Comparison of ENCODE assay signal across 20 cellular contexts in genomic region chr15:83694538-83694937, GRCh38. TPM values are rescaled to one million over a fixed set of nuclear protein-coding genes. Genes with fewer than 3 reads are reported as not detected.
A peak's percentile ranks its signal among the peaks of the same experiment; 100 is the strongest.
DNase-seq lines count a peak whose midpoint lies in the region; ATAC-seq and TF ChIP-seq lines count a peak whose summit lies in the region.
"Had no signal": no experiment of that assay in that cellular context is flagged by ENCODE, and none has a peak within 500 bp of the region (broad histone marks: within the 10 kb centered on the region; RNA-seq: fewer than 3 reads in every experiment).

No MANE protein-coding gene starts in this region.

- TF ChIP-seq POLR2A in stomach (IDR thresholded peaks at IDR 0.05) = no peak

- no peaks in the 10 kb centered on the region for H3K27me3 ChIP-seq in H9 (ENCODE audit: insufficient read depth, low read length)
- H3K27me3 ChIP-seq in mesenchymal stem cell (ENCODE audit: control insufficient read depth in 1 of 2, insufficient read depth in 1 of 2, low read length in 2 of 2) = no peaks in the 10 kb centered on the region
- no peaks in the 10 kb centered on the region for H3K27me3 ChIP-seq in stomach

- H3K4me1 Mint-ChIP-seq in H9 = peaks cover 12 to 14% of the 10 kb centered on the region in 2 experiments
- no peaks in the 10 kb centered on the region for H3K4me1 Mint-ChIP-seq in activated T-cell treated with anti-CD3 and anti-CD28 coated beads, Interleukin-2, amount 50 U/mL, for 24 hours (ENCODE audit: low read depth)
- H3K4me1 Mint-ChIP-seq: activated naive CD8-positive, alpha-beta T cell treated with anti-CD3 and anti-CD28 coated beads for 36 hours; natural killer cell; T-cell had no signal

- WGBS in H9 (ENCODE audit: extremely low coverage, insufficient read length, low lambda C conversion rate) = no CpG with 5 or more reads among the region's 5 CpGs
- WGBS in mesenchymal stem cell = 58% methylated on average over 5 of the region's 5 CpGs
- 48 to 73% (median 58%) methylated on average over 5 of the region's 5 CpGs for WGBS in stomach, 5 donors

- H2AK5ac ChIP-seq in H9 (ENCODE audit: insufficient read length, low read length) (no peak overlapping the region), mesenchymal stem cell (ENCODE audit: low read length, severe bottlenecking) (no peak overlapping the region)

- no peak overlapping the region for H3K9ac ChIP-seq in H9 (ENCODE audit: extremely low read depth, insufficient read length, low read length)
- H3K9ac ChIP-seq in mesenchymal stem cell (ENCODE audit: low read length) = no peak overlapping the region

- H4K8ac ChIP-seq in H9 (replicated peaks; ENCODE audit: insufficient read length, low read depth, low read length) = no peak overlapping the region
- H4K8ac ChIP-seq in mesenchymal stem cell (ENCODE audit: low read length) = no peak overlapping the region

- H2BK12ac ChIP-seq in H9 (ENCODE audit: insufficient read length, low read depth, low read length) (no peak overlapping the region), mesenchymal stem cell (ENCODE audit: low read length in 2 of 2) (no peak overlapping the region)

- H3K4me1 ChIP-seq in H9 (ENCODE audit: insufficient read depth, low read length) (peaks cover 5% of the 10 kb centered on the region; the same call in 1 of the 2 replicates), mesenchymal stem cell (ENCODE audit: control insufficient read depth, insufficient read depth, low read depth, low read length) (peaks cover 2% of the 10 kb centered on the region), stomach (peaks cover 0 to 36% (median 11%) of the 10 kb centered on the region in 4 donors)

- H3K36me3 ChIP-seq in mesenchymal stem cell (ENCODE audit: control insufficient read depth in 1 of 2, insufficient read depth in 2 of 2, low read depth in 1 of 2, low read length in 2 of 2) = no peaks in the 10 kb centered on the region
- H3K36me3 ChIP-seq in stomach = no peaks in the 10 kb centered on the region

- intact Hi-C loops in stomach (cut with DNase I; ENCODE audit: low total_unique reads) (no loop called here), posterior vena cava (cut with DNase I) (no loop called here)

- H3K27ac ChIP-seq in H9 (ENCODE audit: insufficient read length, low read depth, low read length) = no peak overlapping the region
- no peak overlapping the region for H3K27ac ChIP-seq in mesenchymal stem cell (ENCODE audit: low read length, poor library complexity, severe bottlenecking)
- peak overlapping the region in 4 of 5 donors; percentile 9 to 69 (median 50) for H3K27ac ChIP-seq in stomach
- H3K27ac ChIP-seq: HL-60 had no signal

- no peaks in the 10 kb centered on the region; the same call in 1 of the 2 replicates for H3K27me3 Mint-ChIP-seq in H9 (ENCODE audit: low read depth)
- peaks cover 7% of the 10 kb centered on the region for H3K27me3 Mint-ChIP-seq in activated T-cell treated with anti-CD3 and anti-CD28 coated beads, Interleukin-2, amount 50 U/mL, for 24 hours

- no peaks in the 10 kb centered on the region for H3K23me2 ChIP-seq in H9 (ENCODE audit: insufficient read length, low read depth, low read length, poor library complexity, severe bottlenecking)

- TF ChIP-seq CTCF in H9 (conservative IDR thresholded peaks at IDR 0.05) (no peak), choroid plexus epithelial cell (conservative IDR thresholded peaks at IDR 0.05; ENCODE audit: low read depth, low read length) (no peak), stomach (IDR thresholded peaks at IDR 0.05) (no peak)

- H4K20me1 ChIP-seq in H9 (ENCODE audit: control insufficient read depth, insufficient read depth, insufficient read length) = no peaks in the 10 kb centered on the region

- no peak overlapping the region for H2BK5ac ChIP-seq in H9 (ENCODE audit: insufficient read length, low read length)
- H2BK5ac ChIP-seq in mesenchymal stem cell (ENCODE audit: low read depth, low read length, poor library complexity, severe bottlenecking) = no peak overlapping the region

- H3K9me3 ChIP-seq in H9 (ENCODE audit: control insufficient read depth, low read depth, low read length) (no peaks in the 10 kb centered on the region), mesenchymal stem cell (ENCODE audit: control insufficient read depth, low read length) (no peaks in the 10 kb centered on the region), stomach (no peaks in the 10 kb centered on the region)

- no peak for DNase-seq in H9
- DNase-seq in choroid plexus epithelial cell (ENCODE audit: low read depth) = peak; percentile 50
- peak; percentile 20 for DNase-seq in mesenchymal stem cell
- DNase-seq in stomach = no peak
- no peak for DNase-seq in posterior vena cava (ENCODE audit: low spot score)
- DNase-seq in activated T-cell treated with anti-CD3 and anti-CD28 coated beads, Interleukin-2, amount 50 U/mL, for 24 hours = no peak
- DNase-seq: activated CD8-positive, alpha-beta T cell treated with anti-CD3 and anti-CD28 coated beads, Interleukin-2, amount 10 ng/mL, durations not matched to agents 7 days and 5 days; activated naive CD8-positive, alpha-beta T cell treated with anti-CD3 and anti-CD28 coated beads for 36 hours; activated T-cell treated with anti-CD3 and anti-CD28 coated beads, Interleukin-2, amount 50 U/mL, for 72 hours; AML-193; effector memory CD4-positive, alpha-beta T cell; KBM-7; left colon; natural killer cell; NCI-H2029; NCI-H446 treated with DMSO at 0.1 percent for 48 hours; stimulated activated naive CD8-positive, alpha-beta T cell treated with anti-CD3 and anti-CD28 coated beads, Interleukin-15, Interleukin-2, amounts not matched to agents 100 U/mL and 50 U/mL, for 24 hours; T-cell had no signal

- no peak overlapping the region; a peak in 1 of 5 replicates for H3K4me3 Mint-ChIP-seq in H9
- H3K4me3 Mint-ChIP-seq in activated T-cell treated with anti-CD3 and anti-CD28 coated beads, Interleukin-2, amount 50 U/mL, for 24 hours = no peak overlapping the region
- H3K4me3 Mint-ChIP-seq: activated CD8-positive, alpha-beta T cell treated with anti-CD3 and anti-CD28 coated beads, Interleukin-2, amount 10 ng/mL, durations not matched to agents 7 days and 5 days; activated naive CD8-positive, alpha-beta T cell treated with anti-CD3 and anti-CD28 coated beads for 36 hours; activated T-cell treated with anti-CD3 and anti-CD28 coated beads, Interleukin-2, amount 50 U/mL, for 72 hours; natural killer cell; T-cell had no signal

- peak overlapping the region; percentile 36 for H3K4me2 ChIP-seq in H9 (ENCODE audit: insufficient read depth, insufficient read length, low read length)
- no peak overlapping the region for H3K4me2 ChIP-seq in mesenchymal stem cell (ENCODE audit: low read length, poor library complexity, severe bottlenecking)

- no peaks in the 10 kb centered on the region for H3K36me3 Mint-ChIP-seq in H9 (ENCODE audit: insufficient read depth in 1 of 3, low read depth in 3 of 3)
- no peaks in the 10 kb centered on the region for H3K36me3 Mint-ChIP-seq in activated T-cell treated with anti-CD3 and anti-CD28 coated beads, Interleukin-2, amount 50 U/mL, for 24 hours (ENCODE audit: low read depth)
- H3K36me3 Mint-ChIP-seq: activated naive CD8-positive, alpha-beta T cell treated with anti-CD3 and anti-CD28 coated beads for 36 hours; natural killer cell; T-cell had no signal

- H3K23ac ChIP-seq in H9 (ENCODE audit: insufficient read length, low read depth, low read length) (no peak overlapping the region), mesenchymal stem cell (ENCODE audit: low read length in 2 of 2) (no peak overlapping the region)

- no peak for TF ChIP-seq EP300 in stomach (IDR thresholded peaks at IDR 0.05)

- no peaks in the 10 kb centered on the region for H3K79me1 ChIP-seq in H9 (ENCODE audit: insufficient read depth, low read depth, low read length, poor library complexity, severe bottlenecking)
- no peaks in the 10 kb centered on the region for H3K79me1 ChIP-seq in mesenchymal stem cell (replicated peaks; ENCODE audit: low read length, poor library complexity, severe bottlenecking)

- ATAC-seq in activated CD4-positive, CD25-positive, alpha-beta regulatory T cell treated with anti-CD3 and anti-CD28 coated beads, Interleukin-2, amount 50 U/mL, for 24 hours = no peak
- ATAC-seq: activated CD8-positive, alpha-beta T cell treated with anti-CD3 and anti-CD28 coated beads, Interleukin-2, amount 10 ng/mL, durations not matched to agents 7 days and 5 days; activated T-cell treated with anti-CD3 and anti-CD28 coated beads, Interleukin-2, amount 50 U/mL, for 72 hours; left colon; stimulated activated naive CD8-positive, alpha-beta T cell treated with anti-CD3 and anti-CD28 coated beads, Interleukin-15, Interleukin-2, amounts not matched to agents 100 U/mL and 50 U/mL, for 24 hours; T-cell had no signal

- no peak overlapping the region for H4K5ac ChIP-seq in H9 (ENCODE audit: insufficient read length, low read depth, low read length)

- H2AFZ ChIP-seq in H9 (ENCODE audit: low read length) (no peak overlapping the region), mesenchymal stem cell (ENCODE audit: low read depth, low read length) (no peak overlapping the region)

- H3T11ph ChIP-seq in H9 (ENCODE audit: low read length) = no peak overlapping the region

- no peak overlapping the region; a peak in 1 of 7 replicates for H3K27ac Mint-ChIP-seq in H9
- H3K27ac Mint-ChIP-seq in activated T-cell treated with anti-CD3 and anti-CD28 coated beads, Interleukin-2, amount 50 U/mL, for 24 hours = no peak overlapping the region
- H3K27ac Mint-ChIP-seq: activated CD8-positive, alpha-beta T cell treated with anti-CD3 and anti-CD28 coated beads, Interleukin-2, amount 10 ng/mL, durations not matched to agents 7 days and 5 days; activated naive CD8-positive, alpha-beta T cell treated with anti-CD3 and anti-CD28 coated beads for 36 hours; activated T-cell treated with anti-CD3 and anti-CD28 coated beads, Interleukin-2, amount 50 U/mL, for 72 hours; natural killer cell; T-cell had no signal

- H3K4ac ChIP-seq in H9 (ENCODE audit: low read depth, low read length) (no peak overlapping the region), mesenchymal stem cell (ENCODE audit: low read depth in 1 of 2, low read length in 2 of 2) (peak overlapping the region in 1 of 2 experiments; percentile 38)

- H3K56ac ChIP-seq in H9 (ENCODE audit: insufficient read length, low read depth, low read length) = no peak overlapping the region

- H3K79me2 ChIP-seq in H9 (ENCODE audit: insufficient read depth, low read length) = no peaks in the 10 kb centered on the region

- no peak overlapping the region for H2BK20ac ChIP-seq in H9 (ENCODE audit: low read depth, low read length, poor library complexity, severe bottlenecking)

- H2BK15ac ChIP-seq in H9 (ENCODE audit: low read depth, low read length) (no peak overlapping the region), mesenchymal stem cell (ENCODE audit: low read depth, poor library complexity, severe bottlenecking) (no peak overlapping the region)

- no peak overlapping the region for H3K18ac ChIP-seq in H9 (ENCODE audit: insufficient read length, low read depth, low read length)
- no peak overlapping the region for H3K18ac ChIP-seq in mesenchymal stem cell (ENCODE audit: low read depth in 1 of 2, low read length in 2 of 2)

- no peak overlapping the region for H3K14ac ChIP-seq in H9 (ENCODE audit: insufficient read depth, low read length)
- no peak overlapping the region for H3K14ac ChIP-seq in mesenchymal stem cell (ENCODE audit: low read length in 2 of 2)

- H3K4me3 ChIP-seq in choroid plexus epithelial cell (ENCODE audit: low read depth, low read length) (no peak overlapping the region), mesenchymal stem cell (ENCODE audit: insufficient read depth in 1 of 2, low read depth in 1 of 2, low read length in 2 of 2) (no peak overlapping the region), stomach (no peak overlapping the region)

- no peak overlapping the region for H2BK120ac ChIP-seq in H9 (ENCODE audit: low read depth, low read length, poor library complexity, severe bottlenecking)
- peak overlapping the region; percentile 71 for H2BK120ac ChIP-seq in mesenchymal stem cell (ENCODE audit: low read depth, low read length)

- H4K91ac ChIP-seq in H9 (ENCODE audit: insufficient read length, low read depth, low read length) (no peak overlapping the region), mesenchymal stem cell (ENCODE audit: low read length) (no peak overlapping the region)

- no peaks in the 10 kb centered on the region for H3K9me3 Mint-ChIP-seq in H9
- H3K9me3 Mint-ChIP-seq in activated T-cell treated with anti-CD3 and anti-CD28 coated beads, Interleukin-2, amount 50 U/mL, for 24 hours = no peaks in the 10 kb centered on the region
- H3K9me3 Mint-ChIP-seq: activated naive CD8-positive, alpha-beta T cell treated with anti-CD3 and anti-CD28 coated beads for 36 hours had no signal

RNA-seq across cellular contexts. Expression of gene ADAMTSL3, which starts 40.6 kb away (rescaled TPM):
- total RNA-seq in H9 (2021) (0.39 and 0.77 TPM in 2 replicates), stomach (10 to 100 TPM in 2 of 5 donors, 1 to 10 TPM in 3; 4.3 to 54.9 (median 8.0) TPM), posterior vena cava (10 to 100 TPM; 13.0 to 17.4 TPM)
- polyA plus RNA-seq in mesenchymal stem cell (2013, experiment 1 of 2) = 0.11 TPM
- 0.14 TPM for polyA plus RNA-seq in mesenchymal stem cell (2013, experiment 2 of 2)
- 1 to 10 TPM; 1.1 to 2.6 (median 1.5) TPM for polyA plus RNA-seq in stomach
- total RNA-seq: activated CD8-positive, alpha-beta T cell treated with anti-CD3 and anti-CD28 coated beads, Interleukin-2, amount 10 ng/mL, durations not matched to agents 7 days and 5 days; activated naive CD8-positive, alpha-beta T cell treated with anti-CD3 and anti-CD28 coated beads for 36 hours had no signal

Comparison
In these comparisons a context has a peak if more than half of its experiments do, and no peak if none do; other contexts are left out.
1. DNase-seq: peak in choroid plexus epithelial cell (single experiment) and mesenchymal stem cell (single experiment); none in H9 (single experiment), stomach (single experiment), posterior vena cava (single experiment) and activated T-cell treated with anti-CD3 and anti-CD28 coated beads, Interleukin-2, amount 50 U/mL, for 24 hours (single experiment).
2. H3K27ac ChIP-seq: peak in stomach (4 of 5); none in H9 (single experiment) and mesenchymal stem cell (single experiment).